8 cellular contexts compared by ENCODE assay signal in genomic region chr10:77927343-77928256, GRCh38. TPM values are rescaled to one million over a fixed set of nuclear protein-coding genes. Genes with fewer than 3 reads are reported as not detected.
DNase-seq lines count a peak whose midpoint lies in the region; ATAC-seq and TF ChIP-seq lines count a peak whose summit lies in the region.
"Had no signal": no experiment of that assay in that cellular context is flagged by ENCODE, and none has a peak within 500 bp of the region (broad histone marks: within the 10 kb centered on the region; RNA-seq: fewer than 3 reads in every experiment).

No MANE protein-coding gene starts in this region.

- CTCF ChIA-PET in WTC11 (lab: Charles Lee), result interaction anchor here (0.6 to 6.4 kb wide), 5 partner anchors 14 to 81 kb away, joined by 3 to 48 read pairs (median 8); no protein-coding TSS in a partner anchor

- intact Hi-C loops in spleen (cut with DNase I; ENCODE audit: low total_unique reads), result no loop called here

- peaks cover 28 to 35% of the 10 kb centered on the region in 2 experiments for H3K4me1 Mint-ChIP-seq in H9
- peaks cover 36% of the 10 kb centered on the region for H3K4me1 Mint-ChIP-seq in WTC11

- no peak overlapping the region for H4K8ac ChIP-seq in H9 (replicated peaks; ENCODE audit: insufficient read length, low read depth, low read length)

- no peak for TF ChIP-seq POLR2A in spleen (IDR thresholded peaks at IDR 0.05)

- no peak overlapping the region for H3K4ac ChIP-seq in H9 (ENCODE audit: low read depth, low read length)

- peak overlapping the region; percentile 72; the same call in 1 of the 2 replicates for H3K4me3 ChIP-seq in iPS DF 6.9 (ENCODE audit: low read length)
- peak overlapping the region in 7 of 8 donors; percentile 39 to 81 (median 55) for H3K4me3 ChIP-seq in spleen

- H3T11ph ChIP-seq in H9 (ENCODE audit: low read length), result no peak overlapping the region

- peaks cover 2% of the 10 kb centered on the region; the same call in 1 of the 2 replicates for H3K36me3 ChIP-seq in iPS DF 6.9 (ENCODE audit: control insufficient read depth, insufficient read depth, low read length)
- no peaks in the 10 kb centered on the region for H3K36me3 ChIP-seq in spleen
- H3K36me3 ChIP-seq: neutrophil had no signal

- ATAC-seq in WTC11, result peak; percentile 10
- ATAC-seq in GM19455 (IDR thresholded peaks at IDR 0.05; ENCODE audit: unreplicated experiment), result no peak

- no peak overlapping the region for H4K91ac ChIP-seq in H9 (ENCODE audit: insufficient read length, low read depth, low read length)

- H3K4me1 ChIP-seq in H9 (ENCODE audit: insufficient read depth, low read length), result no peaks in the 10 kb centered on the region
- peaks cover 6% of the 10 kb centered on the region for H3K4me1 ChIP-seq in iPS DF 6.9 (ENCODE audit: control insufficient read depth, insufficient read depth, low read length)
- peaks cover 8 to 28% (median 21%) of the 10 kb centered on the region in 6 donors for H3K4me1 ChIP-seq in spleen

- H2AFZ ChIP-seq in H9 (ENCODE audit: low read length), result no peak overlapping the region

- H3K18ac ChIP-seq in H9 (ENCODE audit: insufficient read length, low read depth, low read length), result no peak overlapping the region

- H2AK5ac ChIP-seq in H9 (ENCODE audit: insufficient read length, low read length), result no peak overlapping the region

- POLR2A ChIA-PET in WTC11 (lab: Charles Lee), result interaction anchor here (1.0 kb wide), 1 partner anchor 45 kb away, joined by 3 read pairs; no protein-coding TSS in a partner anchor

- no peak overlapping the region for H2BK15ac ChIP-seq in H9 (ENCODE audit: low read depth, low read length)

- H3K9me3 ChIP-seq in H9 (ENCODE audit: control insufficient read depth, low read depth, low read length) (no peaks in the 10 kb centered on the region), iPS DF 6.9 (ENCODE audit: control insufficient read depth, insufficient read depth, low read length) (no peaks in the 10 kb centered on the region), spleen (no peaks in the 10 kb centered on the region)
- H3K9me3 ChIP-seq: neutrophil had no signal

- no peak overlapping the region for H3K56ac ChIP-seq in H9 (ENCODE audit: insufficient read length, low read depth, low read length)

- H2BK120ac ChIP-seq in H9 (ENCODE audit: low read depth, low read length, poor library complexity, severe bottlenecking), result no peak overlapping the region

- no peak overlapping the region for H2BK5ac ChIP-seq in H9 (ENCODE audit: insufficient read length, low read length)

- no peaks in the 10 kb centered on the region for H3K27me3 ChIP-seq in H9 (ENCODE audit: insufficient read depth, low read length)
- H3K27me3 ChIP-seq in iPS DF 6.9 (ENCODE audit: control insufficient read depth, insufficient read depth, low read length), result no peaks in the 10 kb centered on the region
- H3K27me3 ChIP-seq in spleen (replicated peaks in 1 of 7), result peaks cover 0 to 79% (median 31%) of the 10 kb centered on the region in 7 donors

- no peak overlapping the region for H3K9ac ChIP-seq in H9 (ENCODE audit: extremely low read depth, insufficient read length, low read length)

- H3K27me3 Mint-ChIP-seq in H9 (ENCODE audit: low read depth), result peaks cover 12% of the 10 kb centered on the region
- peaks cover 8% of the 10 kb centered on the region for H3K27me3 Mint-ChIP-seq in WTC11 (ENCODE audit: low read depth)

- H3K9me3 Mint-ChIP-seq in H9, result peaks cover 0 to 5% of the 10 kb centered on the region in 2 experiments; a peak in 1 of 5 replicates
- H3K9me3 Mint-ChIP-seq in WTC11, result peaks cover 7% of the 10 kb centered on the region

- no peak overlapping the region for H3K27ac ChIP-seq in H9 (ENCODE audit: insufficient read length, low read depth, low read length)
- H3K27ac ChIP-seq in iPS DF 6.9 (ENCODE audit: low read length), result no peak overlapping the region
- peak overlapping the region in 4 of 8 donors; percentile 25 to 66 (median 62) for H3K27ac ChIP-seq in spleen
- H3K27ac ChIP-seq: neutrophil had no signal

- no peak overlapping the region for H3K14ac ChIP-seq in H9 (ENCODE audit: insufficient read depth, low read length)

- no peaks in the 10 kb centered on the region for H4K20me1 ChIP-seq in H9 (ENCODE audit: control insufficient read depth, insufficient read depth, insufficient read length)

- TF ChIP-seq CTCF in H9 (conservative IDR thresholded peaks at IDR 0.05) (no peak), WTC11 (IDR thresholded peaks at IDR 0.05) (no peak), spleen (IDR thresholded peaks at IDR 0.05 in 8 of 11, conservative IDR thresholded peaks at IDR 0.05 in 3 of 11) (no peak)

- WGBS in H9 (ENCODE audit: extremely low coverage, insufficient read length, low lambda C conversion rate), result no CpG with 5 or more reads among the region's 20 CpGs
- WGBS in iPS DF 6.9 (ENCODE audit: insufficient coverage, insufficient read length), result no CpG with 5 or more reads among the region's 20 CpGs
- WGBS in spleen, 5 donors, result 22 to 28% (median 24%) methylated on average over 20 of the region's 20 CpGs

- H4K5ac ChIP-seq in H9 (ENCODE audit: insufficient read length, low read depth, low read length), result no peak overlapping the region

- peaks cover 26% of the 10 kb centered on the region; the same call in 1 of the 2 replicates for H3K79me2 ChIP-seq in H9 (ENCODE audit: insufficient read depth, low read length)

- H3K4me3 Mint-ChIP-seq in H9, result peak overlapping the region; percentile 69 to 78
- H3K4me3 Mint-ChIP-seq in WTC11, result peak overlapping the region; percentile 69

- H3K23me2 ChIP-seq in H9 (ENCODE audit: insufficient read length, low read depth, low read length, poor library complexity, severe bottlenecking), result peaks cover 9% of the 10 kb centered on the region

- DNase-seq in H9 (no peak), WTC11 (ENCODE audit: low spot score) (no peak), iPS DF 6.9 (ENCODE audit: low read depth, low spot score) (no peak), spleen (no peak), NCI-H1694 (lab: John Stamatoyannopoulos, UW) (no peak), ecto neural progenitor cell (ENCODE audit: low spot score) (no peak)

- peak overlapping the region in 2 of 3 experiments; percentile 6 to 11; a peak in 3 of 7 replicates for H3K27ac Mint-ChIP-seq in H9
- H3K27ac Mint-ChIP-seq in WTC11, result peak overlapping the region; percentile 40; the same call in 1 of the 2 replicates

- peak overlapping the region; percentile 36 for H3K4me2 ChIP-seq in H9 (ENCODE audit: insufficient read depth, insufficient read length, low read length)

- H3K36me3 Mint-ChIP-seq in H9 (ENCODE audit: insufficient read depth in 1 of 3, low read depth in 3 of 3), result peaks cover 0 to 10% (median 5%) of the 10 kb centered on the region in 3 experiments; a peak in 6 of 7 replicates
- H3K36me3 Mint-ChIP-seq in WTC11, result peaks cover 8% of the 10 kb centered on the region

- H2BK20ac ChIP-seq in H9 (ENCODE audit: low read depth, low read length, poor library complexity, severe bottlenecking), result no peak overlapping the region

- no peak overlapping the region for H2BK12ac ChIP-seq in H9 (ENCODE audit: insufficient read length, low read depth, low read length)

- H3K23ac ChIP-seq in H9 (ENCODE audit: insufficient read length, low read depth, low read length), result no peak overlapping the region

- no peaks in the 10 kb centered on the region for H3K79me1 ChIP-seq in H9 (ENCODE audit: insufficient read depth, low read depth, low read length, poor library complexity, severe bottlenecking)

TF ChIP-seq in WTC11, 78 proteins besides CTCF, POLR2A, EP300 and RAD21:
- TF ChIP-seq FOXP1 (CRISPR knock-in tag; IDR thresholded peaks at IDR 0.05; ENCODE audit: borderline replicate concordance), result no peak
- no peak for TF ChIP-seq NR1H2 (CRISPR knock-in tag; IDR thresholded peaks at IDR 0.05)
- TF ChIP-seq NR3C1 (CRISPR knock-in tag; conservative IDR thresholded peaks at IDR 0.05; ENCODE audit: low read depth), result no peak
- no peak for TF ChIP-seq CBFB (CRISPR knock-in tag; IDR thresholded peaks at IDR 0.05; ENCODE audit: low read depth)
- TF ChIP-seq ZNF121 (CRISPR knock-in tag; IDR thresholded peaks at IDR 0.05), result no peak
- no peak for TF ChIP-seq ZBTB21 (CRISPR knock-in tag; IDR thresholded peaks at IDR 0.05; ENCODE audit: borderline replicate concordance)
- no peak for TF ChIP-seq GABPB1 (CRISPR knock-in tag; IDR thresholded peaks at IDR 0.05)
- TF ChIP-seq GTF2I (CRISPR knock-in tag; conservative IDR thresholded peaks at IDR 0.05), result no peak
- TF ChIP-seq FOXK1 (CRISPR knock-in tag; IDR thresholded peaks at IDR 0.05), result no peak
- TF ChIP-seq PRRX2 (CRISPR knock-in tag; IDR thresholded peaks at IDR 0.05), result no peak

RNA-seq across cellular contexts. Expression of gene DLG5, which starts 1.0 kb away (rescaled TPM):
- 67.2 and 67.4 TPM in 2 replicates for total RNA-seq in H9 (2021)
- 58.1 to 65.5 TPM (median 59.1 TPM) in 3 replicates for total RNA-seq in WTC11 (2021)
- 10 to 100 TPM in 4 of 7 donors, 1 to 10 TPM in 3; 6.7 to 14.4 (median 10.4) TPM for total RNA-seq in spleen
- polyA plus RNA-seq in spleen, result 1 to 10 TPM; 2.0 to 2.4 (median 2.3) TPM
